In genomic region chr11:105757107-105757506, GRCh38 we compare ENCODE assay signal across 5 cellular contexts.
"Had no signal": no experiment of that assay in that cellular context is flagged by ENCODE, and none has a peak within 500 bp of the region (broad histone marks: within the 10 kb centered on the region; RNA-seq: fewer than 3 reads in every experiment).

No MANE protein-coding gene starts in this region.

- H3K4me3 ChIP-seq: GM23248, K562 had no signal

- H2AFZ ChIP-seq: GM23248 had no signal

- DNase-seq: GM23248, H9, HCEC 1CT, IMR-90 had no signal

- ATAC-seq: K562 had no signal

- H3K9me3 Mint-ChIP-seq: H9 had no signal

- H3K9ac ChIP-seq: GM23248 had no signal

- H3K27ac ChIP-seq: GM23248 had no signal
